ENCODE assay signal across 1 cellular context in the genomic region with DNA sequence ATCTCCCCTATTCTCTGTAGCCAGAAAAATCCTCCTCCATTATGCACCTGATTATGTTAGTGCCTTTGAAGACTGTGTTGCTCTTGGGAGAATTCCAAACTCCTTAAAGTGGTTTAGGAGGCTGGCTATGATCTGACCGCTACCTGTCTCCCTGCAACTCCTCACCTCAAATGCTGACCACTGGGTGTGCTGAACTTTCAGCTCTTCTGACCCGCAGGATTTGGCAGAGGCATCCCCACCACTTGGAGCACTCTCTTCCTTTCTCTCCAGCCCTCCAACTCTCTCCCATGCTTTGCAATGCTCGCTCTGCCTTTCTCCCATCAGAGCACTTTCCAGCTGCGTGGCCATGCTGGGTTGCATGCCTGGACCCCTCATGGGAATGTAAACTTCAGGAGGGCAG.
TF ChIP-seq lines count a peak whose summit lies in the region.

No MANE protein-coding gene starts in this region.

TF ChIP-seq in IMR-90, 13 proteins besides CTCF, POLR2A, EP300 and RAD21:
- TF ChIP-seq ELK1 (IDR thresholded peaks at IDR 0.05; ENCODE audit: borderline replicate concordance, low read depth, low read length), result no peak
